In the genomic region with DNA sequence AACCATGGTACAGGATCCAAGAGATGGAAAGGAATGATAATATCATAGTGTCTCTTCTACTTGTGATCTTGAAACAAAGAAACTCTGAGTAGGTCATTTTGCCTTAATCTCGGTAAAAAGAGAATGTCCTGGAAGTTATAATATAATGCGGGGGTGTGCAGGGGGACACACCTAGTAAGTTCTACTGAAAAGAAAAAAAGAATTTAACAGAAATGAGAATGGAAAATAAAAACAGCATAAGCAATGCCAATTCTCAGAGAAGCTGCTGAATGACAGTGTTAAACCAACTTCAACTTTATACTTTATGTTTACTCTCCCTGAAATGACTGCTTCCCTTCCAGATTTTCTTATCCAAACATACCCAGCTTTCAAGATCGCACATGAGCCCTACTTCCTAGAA, we compare ENCODE assay signal across 11 cellular contexts. TPM values are rescaled to one million over a fixed set of nuclear protein-coding genes. Genes with fewer than 3 reads are reported as not detected.
A peak's percentile ranks its signal among the peaks of the same experiment; 100 is the strongest.
DNase-seq lines count a peak whose midpoint lies in the region; ATAC-seq and TF ChIP-seq lines count a peak whose summit lies in the region.
"Had no signal": no experiment of that assay in that cellular context is flagged by ENCODE, and none has a peak within 500 bp of the region (broad histone marks: within the 10 kb centered on the region; RNA-seq: fewer than 3 reads in every experiment).

No MANE protein-coding gene starts in this region.

- no TSS peak for BruUV-seq in Calu3 (replicated peaks; lab: Mats Ljungman, UMichigan)
- no TSS peak for BruUV-seq in mammary epithelial cell (replicated peaks; lab: Mats Ljungman, UMichigan)

- H3K79me2 ChIP-seq in Loucy (ENCODE audit: insufficient read depth, low read length): peaks cover 81% of the 10 kb centered on the region
- H3K79me2 ChIP-seq in mammary epithelial cell (ENCODE audit: insufficient read depth, low read length): peaks cover 93% of the 10 kb centered on the region
- H3K79me2 ChIP-seq in neural progenitor cell (ENCODE audit: low read depth): peaks cover 91% of the 10 kb centered on the region

- peak overlapping the region; percentile 99 for H3K27ac Mint-ChIP-seq in Calu3 (ENCODE audit: unreplicated experiment)
- no peak overlapping the region for H3K27ac Mint-ChIP-seq in neural progenitor cell

- H2AFZ ChIP-seq in Loucy (ENCODE audit: low read length) (no peak overlapping the region), mammary epithelial cell (ENCODE audit: low read depth, low read length) (no peak overlapping the region), neural progenitor cell (replicated peaks) (no peak overlapping the region)

- H4K20me1 ChIP-seq in Loucy (ENCODE audit: insufficient read depth, low read length, poor library complexity, severe bottlenecking): peaks cover 26% of the 10 kb centered on the region
- H4K20me1 ChIP-seq in mammary epithelial cell (ENCODE audit: insufficient read depth, low read length): no peaks in the 10 kb centered on the region
- peaks cover 5% of the 10 kb centered on the region for H4K20me1 ChIP-seq in neural progenitor cell (ENCODE audit: low read depth)

- in situ Hi-C loops in mammary epithelial cell (cut with MboI; ENCODE audit: low sequenced_read_pairs in 2 of 2): no loop called here

- H3K9me2 ChIP-seq in Loucy (replicated peaks; ENCODE audit: low read depth, low read length): no peaks in the 10 kb centered on the region

- dilution Hi-C loops in mammary epithelial cell (cut with HindIII; ENCODE audit: low sequenced_read_pairs): no loop called here

- DNase-seq in Calu3 (no peak), mammary epithelial cell (no peak), neural progenitor cell (ENCODE audit: low spot score) (no peak)
- no peak for DNase-seq in NK-92 treated with Interleukin-12 subunit alpha and Interleukin-12 subunit beta, amount 100 ng/mL, for 24 hours (lab: John Stamatoyannopoulos, UW)
- no peak for DNase-seq in stimulated activated CD4-positive, alpha-beta T cell treated with anti-CD3 and anti-CD28 coated beads, Interleukin-2, amount 100 ng/mL, for 24 hours
- DNase-seq: aorta, Right ventricle myocardium superior had no signal

- CTCF ChIA-PET in Calu3 (lab: Charles Lee) (no interaction called here), mammary epithelial cell (lab: Charles Lee; ENCODE audit: low non-redundant PET) (no interaction called here)

- no peaks in the 10 kb centered on the region for H3K9me3 Mint-ChIP-seq in Calu3 (ENCODE audit: low read depth, unreplicated experiment)
- H3K9me3 Mint-ChIP-seq in neural progenitor cell: no peaks in the 10 kb centered on the region

- H3K9me3 ChIP-seq in Loucy (ENCODE audit: insufficient read depth, low read depth, low read length): no peaks in the 10 kb centered on the region
- no peaks in the 10 kb centered on the region for H3K9me3 ChIP-seq in mammary epithelial cell (replicated peaks; ENCODE audit: insufficient read depth, low read length)
- no peaks in the 10 kb centered on the region for H3K9me3 ChIP-seq in neural progenitor cell (ENCODE audit: low read depth)

- no peak for TF ChIP-seq CTCF in Calu3 (IDR thresholded peaks at IDR 0.05; ENCODE audit: unreplicated experiment)
- TF ChIP-seq CTCF in Loucy (conservative IDR thresholded peaks at IDR 0.05; ENCODE audit: low read length): no peak
- no peak for TF ChIP-seq CTCF in mammary epithelial cell (conservative IDR thresholded peaks at IDR 0.05 in 1 of 2, IDR thresholded peaks at IDR 0.05 in 1 of 2; ENCODE audit: extremely low read depth in 1 of 2, insufficient read depth in 1 of 2, low read depth in 1 of 2, low read length in 2 of 2)
- no peak for TF ChIP-seq CTCF in neural progenitor cell (IDR thresholded peaks at IDR 0.05)

- ATAC-seq in HG03139 (IDR thresholded peaks at IDR 0.05; ENCODE audit: unreplicated experiment) (no peak), esophagus mucosa (no peak)
- ATAC-seq: activated CD4-positive, CD25-positive, alpha-beta regulatory T cell treated with anti-CD3 and anti-CD28 coated beads, Interleukin-2, amount 50 U/mL, for 24 hours had no signal

- H3K27ac ChIP-seq in mammary epithelial cell (ENCODE audit: insufficient read depth, low read depth, low read length): peak overlapping the region; percentile 93
- no peak overlapping the region for H3K27ac ChIP-seq in neural progenitor cell

- 64% methylated on average over 3 of the region's 3 CpGs for WGBS in mammary epithelial cell (ENCODE audit: low coverage, missing lambda C conversion rate)

- H3K27me3 ChIP-seq in Loucy (ENCODE audit: insufficient read depth, low read length, poor library complexity, severe bottlenecking): no peaks in the 10 kb centered on the region
- H3K27me3 ChIP-seq in mammary epithelial cell (ENCODE audit: insufficient read depth, low read length): no peaks in the 10 kb centered on the region
- no peaks in the 10 kb centered on the region for H3K27me3 ChIP-seq in neural progenitor cell

- peaks cover 59% of the 10 kb centered on the region for H3K4me1 ChIP-seq in Loucy (ENCODE audit: insufficient read depth, low read length, poor library complexity, severe bottlenecking)
- peaks cover 30% of the 10 kb centered on the region for H3K4me1 ChIP-seq in mammary epithelial cell (ENCODE audit: insufficient read depth, low read length)
- H3K4me1 ChIP-seq in neural progenitor cell: peaks cover 15% of the 10 kb centered on the region

- H3K36me3 Mint-ChIP-seq in Calu3 (ENCODE audit: insufficient read depth, unreplicated experiment): peaks cover 41% of the 10 kb centered on the region
- peaks cover 3% of the 10 kb centered on the region for H3K36me3 Mint-ChIP-seq in neural progenitor cell

- H3K4me3 ChIP-seq in Loucy (ENCODE audit: low read length, poor library complexity, severe bottlenecking) (peak overlapping the region; percentile 82), mammary epithelial cell (replicated peaks in 1 of 3; ENCODE audit: insufficient read depth in 1 of 3, low read depth in 2 of 3, low read length in 3 of 3) (peak overlapping the region; percentile 78 to 98 (median 94)), neural progenitor cell (no peak overlapping the region)

- H3K4me1 Mint-ChIP-seq in Calu3 (ENCODE audit: low read depth, unreplicated experiment) (peaks cover 48% of the 10 kb centered on the region), neural progenitor cell (peaks cover 44% of the 10 kb centered on the region)

- H3K36me3 ChIP-seq in Loucy (ENCODE audit: insufficient read depth, low read length): no peaks in the 10 kb centered on the region
- peaks cover 3% of the 10 kb centered on the region for H3K36me3 ChIP-seq in mammary epithelial cell (ENCODE audit: insufficient read depth, low read length)
- no peaks in the 10 kb centered on the region for H3K36me3 ChIP-seq in neural progenitor cell

- H3F3A ChIP-seq in Loucy (ENCODE audit: low read depth) (no peaks in the 10 kb centered on the region), neural progenitor cell (ENCODE audit: low read depth) (no peaks in the 10 kb centered on the region)

- H3K27me3 Mint-ChIP-seq in Calu3 (ENCODE audit: unreplicated experiment) (no peaks in the 10 kb centered on the region), neural progenitor cell (ENCODE audit: insufficient read depth, low read depth) (no peaks in the 10 kb centered on the region)

- peak overlapping the region; percentile 99 for H3K4me2 ChIP-seq in Loucy (ENCODE audit: low read depth, low read length, poor library complexity, severe bottlenecking)
- peak overlapping the region; percentile 96 for H3K4me2 ChIP-seq in mammary epithelial cell (ENCODE audit: insufficient read depth, low read depth, low read length)
- H3K4me2 ChIP-seq in neural progenitor cell: peak overlapping the region; percentile 97

- intact Hi-C loops in Calu3 (cut with micrococcal nuclease; ENCODE audit: unreplicated experiment) (loop anchor here (5.0 to 10.0 kb wide), 5 partner anchors 62 to 205 kb away; partner anchors contain the start of gene TSG101), mammary epithelial cell (cut with micrococcal nuclease) (loop anchor here (5.0 to 10.0 kb wide), 3 partner anchors 78 to 442 kb away; no protein-coding TSS in a partner anchor)

- peak overlapping the region; percentile 78 for H3K9ac ChIP-seq in Loucy (ENCODE audit: low read depth, low read length, poor library complexity, severe bottlenecking)
- H3K9ac ChIP-seq in mammary epithelial cell (ENCODE audit: insufficient read depth, low read length): peak overlapping the region; percentile 97
- H3K9ac ChIP-seq in neural progenitor cell: no peak overlapping the region

- H3K4me3 Mint-ChIP-seq in Calu3 (ENCODE audit: low read depth, unreplicated experiment) (peak overlapping the region; percentile 78), neural progenitor cell (no peak overlapping the region)

RNA-seq across cellular contexts. Expression of gene HPS5, which starts 2.0 kb away (rescaled TPM):
- total RNA-seq in Calu3 (2022) (25.2 and 26.4 TPM in 2 replicates), mammary epithelial cell (100 to 1,000 TPM in 1 of 2 donors, 10 to 100 TPM in 1; 34.2 to 108 TPM), neural progenitor cell (ENCODE audit: low replicate concordance) (17.0 and 21.3 TPM in 2 replicates), esophagus mucosa (12.3 TPM)
- polyA plus RNA-seq in mammary epithelial cell: 16.5 TPM
- polyA minus RNA-seq in mammary epithelial cell: 14.4 TPM

RNA-seq across cellular contexts. Expression of gene GTF2H1, which starts 2.5 kb away (rescaled TPM):
- total RNA-seq in Calu3 (2022) (43.0 and 44.3 TPM in 2 replicates), mammary epithelial cell (10 to 100 TPM; 67.5 to 98.9 TPM), neural progenitor cell (ENCODE audit: low replicate concordance) (33.2 and 45.2 TPM in 2 replicates), esophagus mucosa (33.9 TPM)
- polyA plus RNA-seq in mammary epithelial cell: 39.2 TPM
- polyA minus RNA-seq in mammary epithelial cell: 10.6 TPM

RNA-seq across cellular contexts. Expression of gene SAA1, which starts 53.9 kb away (rescaled TPM):
- total RNA-seq in Calu3 (2022) (23.9 and 54.1 TPM in 2 replicates), mammary epithelial cell (100 to 1,000 TPM in 1 of 2 donors, 10 to 100 TPM in 1; 18.2 to 169 TPM), neural progenitor cell (ENCODE audit: low replicate concordance) (not detected in 2 replicates), esophagus mucosa (56.2 TPM)
- polyA plus RNA-seq in mammary epithelial cell: 113 TPM
- 140 TPM for polyA minus RNA-seq in mammary epithelial cell

Comparison
In these comparisons a context has a peak if more than half of its experiments do, and no peak if none do; other contexts are left out.
1. RNA of gene SAA1, which starts 53.9 kb away (total RNA-seq): 18.2 to 169 TPM in mammary epithelial cell, 56.2 TPM in esophagus mucosa (single experiment) and 23.9 to 54.1 TPM in Calu3; not detected in neural progenitor cell; every median in the first group is over 10 times any median in the second.
2. Peak in every context shown above with its lines, with median percentiles within 50 percentile points of each other: H3K4me2 ChIP-seq.